12 cellular contexts compared by ENCODE assay signal in the genomic region with DNA sequence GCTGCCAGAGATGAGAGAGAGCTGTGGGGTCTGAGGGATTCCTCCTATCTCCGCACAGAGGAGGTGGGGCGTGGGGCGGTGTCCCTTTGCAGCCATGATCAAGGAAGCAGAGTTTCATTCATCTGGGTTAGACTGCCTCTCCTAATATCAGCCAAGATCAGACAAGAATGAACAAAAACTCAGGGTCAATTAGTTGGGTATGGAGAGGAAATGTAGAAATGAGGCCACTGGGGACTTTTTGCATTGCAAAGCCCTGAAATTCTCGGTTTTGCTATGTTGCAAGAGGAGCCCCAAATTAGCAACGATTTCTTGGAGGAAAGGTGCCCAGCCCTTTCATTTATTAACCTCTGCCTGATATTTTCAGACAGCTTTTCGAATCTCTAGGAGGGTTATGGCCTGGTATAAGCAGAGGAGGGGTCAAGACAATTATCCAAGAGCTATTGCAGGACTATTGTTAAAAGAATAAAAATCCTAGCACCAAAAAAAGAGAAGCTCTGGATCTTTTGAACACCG. TPM values are rescaled to one million over a fixed set of nuclear protein-coding genes. Genes with fewer than 3 reads are reported as not detected.
A peak's percentile ranks its signal among the peaks of the same experiment; 100 is the strongest.
DNase-seq lines count a peak whose midpoint lies in the region; ATAC-seq and TF ChIP-seq lines count a peak whose summit lies in the region.
"Had no signal": no experiment of that assay in that cellular context is flagged by ENCODE, and none has a peak within 500 bp of the region (broad histone marks: within the 10 kb centered on the region; RNA-seq: fewer than 3 reads in every experiment).

No MANE protein-coding gene starts in this region.

- H3K4me3 ChIP-seq in lung (no peak overlapping the region), neural progenitor cell (no peak overlapping the region), colonic mucosa (no peak overlapping the region)
- H3K4me3 ChIP-seq: hepatocyte, thoracic aorta had no signal

- TF ChIP-seq CTCF in lung (IDR thresholded peaks at IDR 0.05; ENCODE audit: control extremely low read depth, extremely low read depth): no peak
- no peak for TF ChIP-seq CTCF in neural progenitor cell (IDR thresholded peaks at IDR 0.05)
- no peak for TF ChIP-seq CTCF in colonic mucosa (IDR thresholded peaks at IDR 0.05)

- ATAC-seq in GM18867 (IDR thresholded peaks at IDR 0.05; ENCODE audit: unreplicated experiment): peak; percentile 67
- peak; percentile 49 for ATAC-seq in GM21717 (IDR thresholded peaks at IDR 0.05; ENCODE audit: unreplicated experiment)
- ATAC-seq in HG03457 (IDR thresholded peaks at IDR 0.05; ENCODE audit: unreplicated experiment): peak; percentile 38
- ATAC-seq in lung (ENCODE audit: insufficient read depth, low FRiP score): peak; percentile 27
- ATAC-seq: activated T-cell treated with anti-CD3 and anti-CD28 coated beads, Interleukin-2, amount 50 U/mL, for 4 hours had no signal

- H3K27ac Mint-ChIP-seq in neural progenitor cell: no peak overlapping the region

- H3K4me3 Mint-ChIP-seq in neural progenitor cell: no peak overlapping the region
- H3K4me3 Mint-ChIP-seq: activated T-cell treated with anti-CD3 and anti-CD28 coated beads, Interleukin-2, amount 50 U/mL, for 4 hours had no signal

- H3K36me3 ChIP-seq in lung (ENCODE audit: control insufficient read depth in 2 of 2, insufficient read depth in 2 of 2, low read length in 2 of 2) (no peaks in the 10 kb centered on the region), neural progenitor cell (no peaks in the 10 kb centered on the region), colonic mucosa (no peaks in the 10 kb centered on the region)
- H3K36me3 ChIP-seq: thoracic aorta had no signal

- H3K4me2 ChIP-seq in neural progenitor cell: no peak overlapping the region
- H3K4me2 ChIP-seq: hepatocyte had no signal

- H3K4me1 ChIP-seq in lung (ENCODE audit: control insufficient read depth in 2 of 2, insufficient read depth in 2 of 2, low read length in 2 of 2): no peaks in the 10 kb centered on the region
- H3K4me1 ChIP-seq in neural progenitor cell: no peaks in the 10 kb centered on the region
- no peaks in the 10 kb centered on the region for H3K4me1 ChIP-seq in colonic mucosa

- peaks cover 2% of the 10 kb centered on the region for H3K9me3 Mint-ChIP-seq in neural progenitor cell
- H3K9me3 Mint-ChIP-seq: activated T-cell treated with anti-CD3 and anti-CD28 coated beads, Interleukin-2, amount 50 U/mL, for 4 hours had no signal

- H3F3A ChIP-seq in neural progenitor cell (ENCODE audit: low read depth): no peaks in the 10 kb centered on the region

- H3K9ac ChIP-seq in neural progenitor cell: no peak overlapping the region
- H3K9ac ChIP-seq in colonic mucosa (ENCODE audit: low read depth in 2 of 2, low read length in 2 of 2): no peak overlapping the region

- H3K27me3 ChIP-seq in lung (ENCODE audit: control insufficient read depth, insufficient read depth) (no peaks in the 10 kb centered on the region), neural progenitor cell (no peaks in the 10 kb centered on the region), colonic mucosa (no peaks in the 10 kb centered on the region)
- H3K27me3 ChIP-seq: hepatocyte had no signal

- H3K27me3 Mint-ChIP-seq in neural progenitor cell (ENCODE audit: insufficient read depth, low read depth): peaks cover 2% of the 10 kb centered on the region

- intact Hi-C loops in colonic mucosa (cut with DNase I) (no loop called here), head of caudate nucleus (cut with DNase I) (no loop called here)

- WGBS in lung, 2 donors: 37 to 61% methylated on average over 7 of the region's 7 CpGs

- no peak for DNase-seq in lung (ENCODE audit: low spot score)
- no peak for DNase-seq in neural progenitor cell (ENCODE audit: low spot score)
- no peak for DNase-seq in colonic mucosa
- no peak for DNase-seq in head of caudate nucleus
- no peak for DNase-seq in HUDEP-2 (lab: John Stamatoyannopoulos, UW; ENCODE audit: unreplicated experiment in 76 of 76)
- DNase-seq: activated T-cell treated with anti-CD3 and anti-CD28 coated beads, Interleukin-2, amount 50 U/mL, for 4 hours; NCI-H187 had no signal

- no peaks in the 10 kb centered on the region for H4K20me1 ChIP-seq in neural progenitor cell (ENCODE audit: low read depth)

- no peaks in the 10 kb centered on the region for H3K79me2 ChIP-seq in neural progenitor cell (ENCODE audit: low read depth)
- H3K79me2 ChIP-seq: hepatocyte had no signal

- H3K27ac ChIP-seq in lung (ENCODE audit: low read depth in 1 of 2, low read length in 1 of 2) (peak overlapping the region in 1 of 2 donors; percentile 32), neural progenitor cell (no peak overlapping the region), colonic mucosa (no peak overlapping the region)
- H3K27ac ChIP-seq: hepatocyte, thoracic aorta had no signal

- H3K9me3 ChIP-seq in lung (ENCODE audit: control insufficient read depth in 2 of 2, insufficient read depth in 1 of 2, low read length in 1 of 2) (no peaks in the 10 kb centered on the region), neural progenitor cell (ENCODE audit: low read depth) (no peaks in the 10 kb centered on the region), colonic mucosa (no peaks in the 10 kb centered on the region)
- H3K9me3 ChIP-seq: thoracic aorta had no signal

- no peak overlapping the region for H2AFZ ChIP-seq in neural progenitor cell (replicated peaks)
- H2AFZ ChIP-seq: hepatocyte had no signal

- H3K36me3 Mint-ChIP-seq in neural progenitor cell: no peaks in the 10 kb centered on the region

- H3K4me1 Mint-ChIP-seq in neural progenitor cell: no peaks in the 10 kb centered on the region

RNA-seq across cellular contexts. Expression of a gene that starts 34.3 kb away (rescaled TPM):
- total RNA-seq in lung: 100 to 1,000 TPM in 1 of 2 donors, 10 to 100 TPM in 1; 89.5 to 242 TPM
- polyA plus RNA-seq in lung: 100 to 1,000 TPM; 134 to 731 TPM
- total RNA-seq in neural progenitor cell (ENCODE audit: low replicate concordance): 0.06 and 5.1 TPM in 2 replicates
- 10 to 100 TPM; 23.3 to 80.4 TPM for total RNA-seq in colonic mucosa
